ENCODE assay signal across 14 cellular contexts in genomic region chr3:171375704-171376103, GRCh38.
DNase-seq lines count a peak whose midpoint lies in the region; ATAC-seq and TF ChIP-seq lines count a peak whose summit lies in the region.
"Had no signal": no experiment of that assay in that cellular context is flagged by ENCODE, and none has a peak within 500 bp of the region (broad histone marks: within the 10 kb centered on the region; RNA-seq: fewer than 3 reads in every experiment).

No MANE protein-coding gene starts in this region.

- no peak for TF ChIP-seq POLR2A in IMR-90 (IDR thresholded peaks at IDR 0.05; ENCODE audit: low read depth, low read length)

- no peak overlapping the region for H2AFZ ChIP-seq in IMR-90 (replicated peaks; ENCODE audit: low read length, poor library complexity)

- CTCF ChIA-PET in AG04450 (lab: Charles Lee) (no interaction called here), IMR-90 (lab: Yijun Ruan, JAX) (no interaction called here)

- H3K4me3 ChIP-seq in AG04450 (ENCODE audit: low read depth, low read length) (no peak overlapping the region), IMR-90 (ENCODE audit: insufficient read depth, low read depth, low read length) (no peak overlapping the region), dorsolateral prefrontal cortex (peak overlapping the region in 5 of 59 donors; percentile 17 to 25 (median 21)), muscle layer of duodenum (ENCODE audit: low read depth in 1 of 2, low read length in 2 of 2) (peak overlapping the region in 1 of 2 donors; percentile 2)
- H3K4me3 ChIP-seq: BLaER1 had no signal

- H3K36me3 ChIP-seq in IMR-90 (ENCODE audit: control insufficient read depth, insufficient read depth, low read length): no peaks in the 10 kb centered on the region
- H3K36me3 ChIP-seq in muscle layer of duodenum (ENCODE audit: control insufficient read depth in 1 of 2, insufficient read depth in 2 of 2, low read length in 2 of 2): no peaks in the 10 kb centered on the region
- H3K36me3 ChIP-seq: BLaER1 had no signal

- TF ChIP-seq CTCF in AG04450 (IDR thresholded peaks at IDR 0.05; ENCODE audit: low read depth, low read length): no peak
- no peak for TF ChIP-seq CTCF in IMR-90 (conservative IDR thresholded peaks at IDR 0.05; ENCODE audit: low read depth, low read length)
- no peak for TF ChIP-seq CTCF in dorsolateral prefrontal cortex (IDR thresholded peaks at IDR 0.05 in 54 of 56, conservative IDR thresholded peaks at IDR 0.05 in 2 of 56; ENCODE audit: low read depth in 1 of 56, partially characterized antibody in 56 of 56)

- peak overlapping the region; percentile 38; the same call in 1 of the 2 replicates for H3K4ac ChIP-seq in IMR-90 (ENCODE audit: low read depth, low read length)

- DNase-seq in AG04450 (ENCODE audit: low read depth, low spot score): no peak
- no peak for DNase-seq in IMR-90
- DNase-seq in dorsolateral prefrontal cortex: no peak
- no peak for DNase-seq in epidermal melanocyte (ENCODE audit: insufficient read length, low spot score)
- no peak for DNase-seq in HPDE6-E6E7 (ENCODE audit: extremely low spot score)
- DNase-seq: activated CD4-positive, alpha-beta T cell treated with anti-CD3 and anti-CD28 coated beads, Interleukin-2, amount 50 U/mL, for 4 hours; DMS79 treated with DMSO at 0.1 percent for 48 hours; NCI-H1417; posterior cingulate gyrus had no signal

- dilution Hi-C loops in IMR-90 (cut with HindIII; ENCODE audit: low sequenced_read_pairs, unreplicated experiment): no loop called here

- no TSS peak for BruUV-seq in IMR-90 (replicated peaks; lab: Mats Ljungman, UMichigan)

- no peak overlapping the region for H2AK9ac ChIP-seq in IMR-90 (replicated peaks; ENCODE audit: low read depth, low read length, poor library complexity)

- peak overlapping the region; percentile 48; the same call in 1 of the 2 replicates for H3K14ac ChIP-seq in IMR-90 (replicated peaks; ENCODE audit: low read depth, low read length)

- H2AK5ac ChIP-seq in IMR-90 (ENCODE audit: low read depth, low read length): no peak overlapping the region

- no peaks in the 10 kb centered on the region for H4K20me1 ChIP-seq in IMR-90 (ENCODE audit: insufficient read depth, low read length)
- H4K20me1 ChIP-seq: BLaER1 had no signal

- H3K23ac ChIP-seq in IMR-90 (ENCODE audit: low read depth, low read length): peak overlapping the region; percentile 65; the same call in 1 of the 2 replicates

- no peak overlapping the region for H4K5ac ChIP-seq in IMR-90 (ENCODE audit: low read depth, low read length)

- H3K79me1 ChIP-seq in IMR-90 (ENCODE audit: low read depth in 1 of 2, low read length in 2 of 2): no peaks in the 10 kb centered on the region

- H3K4me1 ChIP-seq in IMR-90 (ENCODE audit: control insufficient read depth, insufficient read depth, low read length) (peaks cover 17% of the 10 kb centered on the region), muscle layer of duodenum (ENCODE audit: control insufficient read depth in 1 of 2, insufficient read depth in 2 of 2, low read length in 2 of 2) (peaks cover 6 to 20% of the 10 kb centered on the region in 2 donors)
- H3K4me1 ChIP-seq: BLaER1 had no signal

- no peak overlapping the region for H3K56ac ChIP-seq in IMR-90 (ENCODE audit: extremely low read depth, insufficient read depth, low read length)

- no peak for TF ChIP-seq RAD21 in IMR-90 (IDR thresholded peaks at IDR 0.05; ENCODE audit: low read length)

- H3K27ac ChIP-seq in AG04450 (ENCODE audit: low read depth, low read length) (peak overlapping the region; percentile 54), IMR-90 (ENCODE audit: insufficient read depth, low read length) (no peak overlapping the region), dorsolateral prefrontal cortex (peak overlapping the region in 44 of 59 donors; percentile 4 to 75 (median 44)), muscle layer of duodenum (ENCODE audit: low read length) (peak overlapping the region; percentile 61)
- H3K27ac ChIP-seq: BLaER1 had no signal

- peak overlapping the region; percentile 72 for H2BK120ac ChIP-seq in IMR-90 (ENCODE audit: low read depth, low read length)

- WGBS in IMR-90 (ENCODE audit: extremely low coverage in 2 of 2, insufficient read length in 1 of 2), 2 experiments: 60% methylated on average over 2 of the region's 7 CpGs; no CpG with 5 or more reads in 1 of the 2 experiments

- H3K9me3 ChIP-seq in AG04450 (ENCODE audit: control insufficient read depth, insufficient read depth, low read length) (no peaks in the 10 kb centered on the region), IMR-90 (ENCODE audit: control insufficient read depth, insufficient read depth, low read length) (no peaks in the 10 kb centered on the region), muscle layer of duodenum (ENCODE audit: control insufficient read depth in 1 of 2, low read length in 2 of 2) (no peaks in the 10 kb centered on the region)
- H3K9me3 ChIP-seq: BLaER1 had no signal

- H3K27me3 ChIP-seq in AG04450 (ENCODE audit: control insufficient read depth, insufficient read depth, low read length) (no peaks in the 10 kb centered on the region), IMR-90 (ENCODE audit: control insufficient read depth, insufficient read depth, low read length) (no peaks in the 10 kb centered on the region), dorsolateral prefrontal cortex (no peaks in the 10 kb centered on the region), muscle layer of duodenum (ENCODE audit: low read depth, low read length) (no peaks in the 10 kb centered on the region)
- H3K27me3 ChIP-seq: BLaER1 had no signal

- H2BK15ac ChIP-seq in IMR-90 (ENCODE audit: low read depth, low read length): peak overlapping the region; percentile 55; the same call in 2 of the 3 replicates

- peak overlapping the region; percentile 43; the same call in 1 of the 2 replicates for H4K91ac ChIP-seq in IMR-90 (ENCODE audit: insufficient read depth, low read depth, low read length)

- peak overlapping the region; percentile 82; the same call in 1 of the 2 replicates for H2BK20ac ChIP-seq in IMR-90 (ENCODE audit: low read depth, low read length)

- intact Hi-C loops in IMR-90 (cut with micrococcal nuclease): no loop called here
- intact Hi-C loops in dorsolateral prefrontal cortex (cut with DNase I): no loop called here

- H2BK5ac ChIP-seq in IMR-90 (ENCODE audit: low read depth, low read length, poor library complexity, severe bottlenecking): peak overlapping the region; percentile 41

- H3K9me1 ChIP-seq in IMR-90 (ENCODE audit: insufficient read depth, low read length): peaks cover 2% of the 10 kb centered on the region; the same call in 1 of the 2 replicates

- in situ Hi-C loops in IMR-90 (cut with MboI; ENCODE audit: low sequenced_read_pairs): no loop called here

- peak overlapping the region; percentile 17; the same call in 1 of the 2 replicates for H3K18ac ChIP-seq in IMR-90 (ENCODE audit: low read depth, low read length)

- no peak for ATAC-seq in IMR-90 (ENCODE audit: low read depth)
- no peak for ATAC-seq in HG03460 (IDR thresholded peaks at IDR 0.05; ENCODE audit: unreplicated experiment)
- no peak for ATAC-seq in HG02840 (IDR thresholded peaks at IDR 0.05; ENCODE audit: low FRiP score, unreplicated experiment)
- ATAC-seq: Panc1 had no signal

- POLR2A ChIA-PET in AG04450 (lab: Yijun Ruan, JAX): interaction anchor here (0.5 kb wide), 1 partner anchor 1018 kb away, joined by 3 read pairs; the partner anchor contains the start of gene SKIL
- POLR2A ChIA-PET in IMR-90 (lab: Charles Lee; ENCODE audit: unreplicated experiment): no interaction called here

- peak overlapping the region; percentile 36; the same call in 1 of the 2 replicates for H3K4me2 ChIP-seq in IMR-90 (ENCODE audit: low read depth, low read length)
- H3K4me2 ChIP-seq: BLaER1 had no signal

- H3K9ac ChIP-seq in IMR-90 (ENCODE audit: low read depth, low read length): no peak overlapping the region
- H3K9ac ChIP-seq: BLaER1 had no signal

- H4K8ac ChIP-seq in IMR-90 (ENCODE audit: low read depth in 2 of 2, low read length in 2 of 2): peak overlapping the region in 1 of 2 experiments; percentile 25; a peak in 1 of 4 replicates

TF ChIP-seq in IMR-90, 13 proteins besides CTCF, POLR2A, EP300 and RAD21:
- no peak for TF ChIP-seq USF2 (IDR thresholded peaks at IDR 0.05; ENCODE audit: low read depth, low read length)
- TF ChIP-seq MAZ (IDR thresholded peaks at IDR 0.05; ENCODE audit: borderline replicate concordance, low read depth, low read length): no peak
- no peak for TF ChIP-seq RCOR1 (IDR thresholded peaks at IDR 0.05; ENCODE audit: insufficient replicate concordance, low read length)
- no peak for TF ChIP-seq NFE2L2 (IDR thresholded peaks at IDR 0.05; ENCODE audit: low read depth, low read length)
- TF ChIP-seq FOS (IDR thresholded peaks at IDR 0.05; ENCODE audit: low read depth, low read length): no peak
